In genomic region chr12:2034633-2035420, GRCh38 we compare ENCODE assay signal across 8 cellular contexts. TPM values are rescaled to one million over a fixed set of nuclear protein-coding genes. Genes with fewer than 3 reads are reported as not detected.
A peak's percentile ranks its signal among the peaks of the same experiment; 100 is the strongest.
DNase-seq lines count a peak whose midpoint lies in the region; ATAC-seq and TF ChIP-seq lines count a peak whose summit lies in the region.

No MANE protein-coding gene starts in this region.

- H3K36me3 ChIP-seq in colonic mucosa, result no peaks in the 10 kb centered on the region

- ATAC-seq in HG02981 (IDR thresholded peaks at IDR 0.05; ENCODE audit: unreplicated experiment) (peak; percentile 76), GM18502 (IDR thresholded peaks at IDR 0.05; ENCODE audit: poor library complexity, unreplicated experiment) (no peak)

- H3K27ac ChIP-seq in colonic mucosa, result no peak overlapping the region

- intact Hi-C loops in colonic mucosa (cut with DNase I), result loop anchor here (5.0 to 10.0 kb wide), 3 partner anchors 90 to 390 kb away; no protein-coding TSS in a partner anchor

- H3K4me1 ChIP-seq in colonic mucosa, result no peaks in the 10 kb centered on the region

- DNase-seq in GM10266 (ENCODE audit: extremely low spot score) (peak; percentile 91), NCI-H226 (peak; percentile 55), colonic mucosa (peak; percentile 91), left kidney (ENCODE audit: low read depth, low spot score) (peak; percentile 95)
- DNase-seq in activated CD4-positive, alpha-beta T cell treated with anti-CD3 and anti-CD28 coated beads for 4 hours, result peak; percentile 85 to 86
- peak; percentile 84 to 91 for DNase-seq in stimulated activated CD4-positive, alpha-beta T cell treated with anti-CD3 and anti-CD28 coated beads, Interleukin-1b, Interleukin-23, amount 100 ng/mL, for 4 hours (ENCODE audit: low read depth in 2 of 2)

- H3K4me3 ChIP-seq in colonic mucosa, result peak overlapping the region; percentile 19

- peak overlapping the region in 1 of 2 donors; percentile 3 for H3K9ac ChIP-seq in colonic mucosa (ENCODE audit: low read depth in 2 of 2, low read length in 2 of 2)

- no peaks in the 10 kb centered on the region for H3K9me3 ChIP-seq in colonic mucosa

- H3K27me3 ChIP-seq in colonic mucosa, result no peaks in the 10 kb centered on the region

- peak; percentile 99 for TF ChIP-seq CTCF in GM10266 (IDR thresholded peaks at IDR 0.05; ENCODE audit: control insufficient read depth, insufficient read depth, low read depth, missing control alignments)
- peak; percentile 94 for TF ChIP-seq CTCF in colonic mucosa (IDR thresholded peaks at IDR 0.05)

RNA-seq across cellular contexts. Expression of gene CACNA1C, which starts 18.0 kb away (rescaled TPM):
- 10 to 100 TPM in 1 of 2 donors, under 1 TPM in 1; 0.84 to 10.2 TPM for total RNA-seq in colonic mucosa

RNA-seq across cellular contexts. Expression of gene DCP1B, which starts 30.6 kb away (rescaled TPM):
- total RNA-seq in colonic mucosa, result 10 to 100 TPM in 1 of 2 donors, 1 to 10 TPM in 1; 9.6 to 10.8 TPM
